Comparison of ENCODE assay signal across 12 cellular contexts in genomic region chr2:173427887-173428683, GRCh38.
A peak's percentile ranks its signal among the peaks of the same experiment; 100 is the strongest.
DNase-seq lines count a peak whose midpoint lies in the region; ATAC-seq and TF ChIP-seq lines count a peak whose summit lies in the region.
"Had no signal": no experiment of that assay in that cellular context is flagged by ENCODE, and none has a peak within 500 bp of the region (broad histone marks: within the 10 kb centered on the region; RNA-seq: fewer than 3 reads in every experiment).

No MANE protein-coding gene starts in this region.

- TF ChIP-seq EP300 in esophagus muscularis mucosa (IDR thresholded peaks at IDR 0.05), result no peak

- peaks cover 11% of the 10 kb centered on the region for H3K27me3 Mint-ChIP-seq in activated CD4-positive, alpha-beta T cell treated with anti-CD3 and anti-CD28 coated beads for 36 hours
- peaks cover 54 to 84% of the 10 kb centered on the region in 2 donors for H3K27me3 Mint-ChIP-seq in effector memory CD8-positive, alpha-beta T cell

- POLR2A ChIA-PET in activated CD4-positive, alpha-beta T cell treated with anti-CD3 and anti-CD28 coated beads for 36 hours (lab: Charles Lee), result no interaction called here

- DNase-seq in H4 (ENCODE audit: low spot score) (peak; percentile 57), RPMI7951 (ENCODE audit: low read depth) (peak; percentile 72), fibroblast of mammary gland (ENCODE audit: low read depth) (peak; percentile 89), gastrocnemius medialis (peak; percentile 43 to 50), nucleus accumbens (lab: John Stamatoyannopoulos, UW) (no peak), esophagus muscularis mucosa (ENCODE audit: extremely low spot score) (no peak)
- DNase-seq in activated CD4-positive, alpha-beta T cell treated with anti-CD3 and anti-CD28 coated beads for 36 hours, result no peak
- DNase-seq in effector memory CD8-positive, alpha-beta T cell, result no peak
- DNase-seq: activated naive CD4-positive, alpha-beta T cell treated with anti-CD3 and anti-CD28 coated beads for 36 hours; effector CD4-positive, alpha-beta T cell; NCI-H2227 treated with DMSO at 0.1 percent for 48 hours had no signal

- peak; percentile 68 to 88 for ATAC-seq in gastrocnemius medialis
- no peak for ATAC-seq in activated CD4-positive, alpha-beta T cell treated with anti-CD3 and anti-CD28 coated beads for 36 hours
- no peak for ATAC-seq in effector memory CD8-positive, alpha-beta T cell (replicated peaks)

- H3K4me3 ChIP-seq in fibroblast of mammary gland (ENCODE audit: control insufficient read depth, low read depth, low read length) (no peak overlapping the region), gastrocnemius medialis (no peak overlapping the region), esophagus muscularis mucosa (no peak overlapping the region)

- TF ChIP-seq CTCF in fibroblast of mammary gland (conservative IDR thresholded peaks at IDR 0.05; ENCODE audit: control insufficient read depth, insufficient read depth, low read depth, low read length) (no peak), gastrocnemius medialis (IDR thresholded peaks at IDR 0.05 in 4 of 5, conservative IDR thresholded peaks at IDR 0.05 in 1 of 5) (no peak), esophagus muscularis mucosa (IDR thresholded peaks at IDR 0.05) (no peak)

- no peaks in the 10 kb centered on the region for H3K27me3 ChIP-seq in gastrocnemius medialis
- peaks cover 0 to 17% (median 0%) of the 10 kb centered on the region in 4 donors for H3K27me3 ChIP-seq in esophagus muscularis mucosa

- no peak overlapping the region for H3K27ac Mint-ChIP-seq in activated CD4-positive, alpha-beta T cell treated with anti-CD3 and anti-CD28 coated beads for 36 hours
- no peak overlapping the region for H3K27ac Mint-ChIP-seq in effector memory CD8-positive, alpha-beta T cell
- H3K27ac Mint-ChIP-seq: activated naive CD4-positive, alpha-beta T cell treated with anti-CD3 and anti-CD28 coated beads for 36 hours had no signal

- WGBS in esophagus muscularis mucosa, result 71% methylated on average over 6 of the region's 6 CpGs

- H3K4me1 ChIP-seq in gastrocnemius medialis (peaks cover 6 to 9% of the 10 kb centered on the region in 2 donors), esophagus muscularis mucosa (peaks cover 0 to 11% (median 7%) of the 10 kb centered on the region in 4 donors)

- H3K36me3 ChIP-seq in gastrocnemius medialis (no peaks in the 10 kb centered on the region), esophagus muscularis mucosa (no peaks in the 10 kb centered on the region)
- H3K36me3 ChIP-seq: neutrophil had no signal

- intact Hi-C loops in gastrocnemius medialis (cut with DNase I; ENCODE audit: low total_unique reads), result loop anchor here (1.0 kb wide), 1 partner anchor 18 kb away; no protein-coding TSS in a partner anchor
- intact Hi-C loops in esophagus muscularis mucosa (cut with DNase I), result no loop called here
- intact Hi-C loops in activated CD4-positive, alpha-beta T cell treated with anti-CD3 and anti-CD28 coated beads for 36 hours (cut with DNase I, micrococcal nuclease), result no loop called here

- in situ Hi-C loops in gastrocnemius medialis (cut with MboI; ENCODE audit: low sequenced_read_pairs in 4 of 4), result no loop called here

- no peaks in the 10 kb centered on the region for H3K36me3 Mint-ChIP-seq in activated CD4-positive, alpha-beta T cell treated with anti-CD3 and anti-CD28 coated beads for 36 hours (ENCODE audit: low read depth)
- H3K36me3 Mint-ChIP-seq in effector memory CD8-positive, alpha-beta T cell (ENCODE audit: insufficient read depth), result no peaks in the 10 kb centered on the region

- H3K4me1 Mint-ChIP-seq in activated CD4-positive, alpha-beta T cell treated with anti-CD3 and anti-CD28 coated beads for 36 hours, result no peaks in the 10 kb centered on the region
- no peaks in the 10 kb centered on the region for H3K4me1 Mint-ChIP-seq in effector memory CD8-positive, alpha-beta T cell (ENCODE audit: low read depth in 2 of 2)

- no peak overlapping the region for H3K4me3 Mint-ChIP-seq in activated CD4-positive, alpha-beta T cell treated with anti-CD3 and anti-CD28 coated beads for 36 hours
- no peak overlapping the region for H3K4me3 Mint-ChIP-seq in effector memory CD8-positive, alpha-beta T cell
- H3K4me3 Mint-ChIP-seq: activated naive CD4-positive, alpha-beta T cell treated with anti-CD3 and anti-CD28 coated beads for 36 hours had no signal

- TF ChIP-seq POLR2A in gastrocnemius medialis (IDR thresholded peaks at IDR 0.05) (no peak), esophagus muscularis mucosa (IDR thresholded peaks at IDR 0.05; ENCODE audit: low read depth) (no peak)

- no peaks in the 10 kb centered on the region for H3K9me3 Mint-ChIP-seq in activated CD4-positive, alpha-beta T cell treated with anti-CD3 and anti-CD28 coated beads for 36 hours (ENCODE audit: low read depth)
- no peaks in the 10 kb centered on the region for H3K9me3 Mint-ChIP-seq in effector memory CD8-positive, alpha-beta T cell
- H3K9me3 Mint-ChIP-seq: activated naive CD4-positive, alpha-beta T cell treated with anti-CD3 and anti-CD28 coated beads for 36 hours had no signal

- CTCF ChIA-PET in activated CD4-positive, alpha-beta T cell treated with anti-CD3 and anti-CD28 coated beads for 36 hours (lab: Charles Lee), result interaction anchor here (0.7 to 1.5 kb wide), 2 partner anchors 114 to 439 kb away, joined by 3 to 5 read pairs; no protein-coding TSS in a partner anchor

- H3K9me3 ChIP-seq in gastrocnemius medialis (no peaks in the 10 kb centered on the region), esophagus muscularis mucosa (no peaks in the 10 kb centered on the region)
- H3K9me3 ChIP-seq: neutrophil had no signal

- H3K27ac ChIP-seq in gastrocnemius medialis (peak overlapping the region in 2 of 4 donors; percentile 41 to 53), esophagus muscularis mucosa (replicated peaks in 1 of 4) (no peak overlapping the region)
- H3K27ac ChIP-seq: neutrophil had no signal

Comparison
In these comparisons a context has a peak if more than half of its experiments do, and no peak if none do; other contexts are left out.
1. DNase-seq: peak in H4 (single experiment), RPMI7951 (single experiment), fibroblast of mammary gland (single experiment) and gastrocnemius medialis (2 of 2); none in nucleus accumbens (0 of 56), esophagus muscularis mucosa (single experiment), activated CD4-positive, alpha-beta T cell treated with anti-CD3 and anti-CD28 coated beads for 36 hours (single experiment) and effector memory CD8-positive, alpha-beta T cell (0 of 3).
2. ATAC-seq: peak in gastrocnemius medialis (2 of 2); none in activated CD4-positive, alpha-beta T cell treated with anti-CD3 and anti-CD28 coated beads for 36 hours (single experiment) and effector memory CD8-positive, alpha-beta T cell (single experiment).